26 cellular contexts compared by ENCODE assay signal in the genomic region with DNA sequence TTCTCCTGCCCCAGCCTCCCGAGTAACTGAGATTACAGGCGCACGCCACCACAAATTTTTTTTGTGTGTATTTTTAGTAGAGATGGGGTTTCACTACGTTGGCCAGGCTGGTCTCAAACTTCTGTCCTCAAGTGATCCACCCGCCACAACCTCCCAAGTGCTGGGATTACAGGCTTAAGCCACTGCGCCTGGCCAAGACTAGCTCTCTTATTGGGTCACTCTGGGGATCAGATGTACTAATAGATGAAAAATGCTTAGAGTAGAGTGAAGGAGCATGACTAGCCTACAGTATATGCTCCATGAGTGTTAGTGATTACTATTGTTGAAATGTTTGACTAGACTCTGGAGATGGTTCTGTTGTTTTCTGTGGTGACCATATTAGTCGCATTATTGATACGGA. TPM values are rescaled to one million over a fixed set of nuclear protein-coding genes. Genes with fewer than 3 reads are reported as not detected.
A peak's percentile ranks its signal among the peaks of the same experiment; 100 is the strongest.
DNase-seq lines count a peak whose midpoint lies in the region; ATAC-seq and TF ChIP-seq lines count a peak whose summit lies in the region.
"Had no signal": no experiment of that assay in that cellular context is flagged by ENCODE, and none has a peak within 500 bp of the region (broad histone marks: within the 10 kb centered on the region; RNA-seq: fewer than 3 reads in every experiment).

No MANE protein-coding gene starts in this region.

- H2BK120ac ChIP-seq in trophoblast cell (ENCODE audit: insufficient read depth, low read length, poor library complexity) = peak overlapping the region; percentile 6

- H3K79me2 ChIP-seq in trophoblast cell (ENCODE audit: control insufficient read depth, insufficient read depth, low read length, poor library complexity) = no peaks in the 10 kb centered on the region
- H3K79me2 ChIP-seq: parathyroid adenoma had no signal

- intact Hi-C loops in heart left ventricle (cut with DNase I) (loop anchor here in 1 of 10 donors (2.0 kb wide), 1 partner anchor 21 kb away; the partner anchor contains the start of gene RARB), left cardiac atrium (cut with DNase I) (no loop called here), upper lobe of right lung (cut with DNase I) (no loop called here)

- H3K27ac ChIP-seq in heart left ventricle (peak overlapping the region in 11 of 12 donors; percentile 41 to 73 (median 63)), trophoblast cell (ENCODE audit: low read depth, low read length) (peak overlapping the region; percentile 54), upper lobe of right lung (peak overlapping the region; percentile 49)
- H3K27ac ChIP-seq: C4-2B, parathyroid adenoma had no signal

- H2AK5ac ChIP-seq in trophoblast cell (ENCODE audit: low read length) = no peak overlapping the region

- H3K4me3 ChIP-seq in heart left ventricle = no peak overlapping the region
- no peak overlapping the region for H3K4me3 ChIP-seq in trophoblast cell (ENCODE audit: low read depth, low read length)
- H3K4me3 ChIP-seq in upper lobe of right lung = no peak overlapping the region
- H3K4me3 ChIP-seq: HAP-1, upper lobe of left lung had no signal

- ATAC-seq in heart left ventricle (no peak), left cardiac atrium (no peak), upper lobe of right lung (no peak), GM18517 (IDR thresholded peaks at IDR 0.05; ENCODE audit: unreplicated experiment) (no peak)
- ATAC-seq: activated CD8-positive, alpha-beta memory T cell treated with anti-CD3 and anti-CD28 coated beads, Interleukin-2, amount 10 ng/mL, durations not matched to agents 7 days and 5 days; activated naive CD8-positive, alpha-beta T cell treated with anti-CD3 and anti-CD28 coated beads, Interleukin-2, amount 50 U/mL, for 24 hours had no signal

- H3K4me1 ChIP-seq in heart left ventricle = peaks cover 0 to 66% (median 32%) of the 10 kb centered on the region in 12 donors
- peaks cover 4 to 22% of the 10 kb centered on the region in 2 experiments for H3K4me1 ChIP-seq in trophoblast cell (ENCODE audit: control insufficient read depth in 1 of 2, insufficient read depth in 2 of 2, low read length in 2 of 2)
- peaks cover 11% of the 10 kb centered on the region for H3K4me1 ChIP-seq in upper lobe of right lung

- no peak overlapping the region for H3K4me2 ChIP-seq in trophoblast cell (ENCODE audit: low read length)

- no peaks in the 10 kb centered on the region for H3K36me3 ChIP-seq in heart left ventricle
- H3K36me3 ChIP-seq in trophoblast cell (ENCODE audit: control insufficient read depth in 1 of 2, insufficient read depth in 2 of 2, low read length in 2 of 2) = no peaks in the 10 kb centered on the region
- no peaks in the 10 kb centered on the region for H3K36me3 ChIP-seq in upper lobe of right lung
- H3K36me3 ChIP-seq: HAP-1, upper lobe of left lung had no signal

- H4K91ac ChIP-seq in trophoblast cell (ENCODE audit: low read depth, low read length) = no peak overlapping the region

- no peak overlapping the region for H3K18ac ChIP-seq in trophoblast cell (ENCODE audit: low read length)

- H3K9ac ChIP-seq in trophoblast cell (ENCODE audit: low read length) = no peak overlapping the region
- H3K9ac ChIP-seq: parathyroid adenoma had no signal

- H2BK5ac ChIP-seq in trophoblast cell (ENCODE audit: low read depth, low read length, poor library complexity) = no peak overlapping the region

- H3K23ac ChIP-seq in trophoblast cell (ENCODE audit: low read length) = no peak overlapping the region

- no peak for DNase-seq in heart left ventricle
- DNase-seq in left cardiac atrium = no peak
- DNase-seq in iris pigment epithelial cell (ENCODE audit: low read depth) = peak; percentile 83
- DNase-seq in trophoblast cell = no peak
- DNase-seq in upper lobe of right lung = no peak
- DNase-seq in NCI-H510A treated with DMSO at 0.1 percent for 48 hours (lab: John Stamatoyannopoulos, UW) = no peak
- no peak for DNase-seq in NCI-H2107 treated with DMSO at 0.1 percent for 48 hours (lab: John Stamatoyannopoulos, UW; ENCODE audit: unreplicated experiment)
- DNase-seq: activated CD8-positive, alpha-beta memory T cell treated with anti-CD3 and anti-CD28 coated beads, Interleukin-2, amount 10 ng/mL, durations not matched to agents 7 days and 5 days; activated naive CD8-positive, alpha-beta T cell treated with anti-CD3 and anti-CD28 coated beads, Interleukin-2, amount 50 U/mL, for 24 hours; activated T-cell treated with anti-CD3 and anti-CD28 coated beads, Interleukin-2, amount 50 U/mL, for 48 hours; Caco-2; dermis blood vessel endothelial cell; DMS53; endodermal cell; foreskin fibroblast; Karpas-422; kidney glomerular epithelial cell; mammary epithelial cell; NCI-H1436; stimulated activated CD4-positive, alpha-beta T cell treated with anti-CD3 and anti-CD28 coated beads, Interleukin-4, amount 100 ng/mL, for 24 hours; T-helper 1 cell had no signal

- TF ChIP-seq CTCF in heart left ventricle (IDR thresholded peaks at IDR 0.05) (no peak), upper lobe of right lung (IDR thresholded peaks at IDR 0.05) (no peak)

- H3K27me3 ChIP-seq in heart left ventricle (no peaks in the 10 kb centered on the region), trophoblast cell (ENCODE audit: insufficient read depth, low read length) (no peaks in the 10 kb centered on the region), upper lobe of right lung (no peaks in the 10 kb centered on the region)
- H3K27me3 ChIP-seq: upper lobe of left lung had no signal

- H2AFZ ChIP-seq in trophoblast cell (ENCODE audit: insufficient read depth, low read length, poor library complexity) = no peak overlapping the region

- H3K9me3 ChIP-seq in heart left ventricle (no peaks in the 10 kb centered on the region), trophoblast cell (ENCODE audit: insufficient read depth, low read depth, low read length) (no peaks in the 10 kb centered on the region), upper lobe of right lung (no peaks in the 10 kb centered on the region)
- H3K9me3 ChIP-seq: Caco-2, HAP-1, upper lobe of left lung had no signal

- H3K79me1 ChIP-seq in trophoblast cell (ENCODE audit: low read length) = peaks cover 28% of the 10 kb centered on the region

- TF ChIP-seq POLR2A in heart left ventricle (IDR thresholded peaks at IDR 0.05) = no peak

- no peak overlapping the region for H2BK12ac ChIP-seq in trophoblast cell (ENCODE audit: low read length)

- H4K8ac ChIP-seq in trophoblast cell (ENCODE audit: low read depth, low read length) = no peak overlapping the region

- no peak overlapping the region for H4K12ac ChIP-seq in trophoblast cell (ENCODE audit: low read depth, low read length)

- WGBS in heart left ventricle, 4 donors = 84 to 93% (median 89%) methylated on average over 8 of the region's 8 CpGs
- WGBS in trophoblast cell (ENCODE audit: extremely low coverage, insufficient coverage, insufficient read length) = no CpG with 5 or more reads among the region's 8 CpGs

- no peak overlapping the region for H3K4ac ChIP-seq in trophoblast cell (ENCODE audit: low read depth, low read length)

- H3K14ac ChIP-seq in trophoblast cell (ENCODE audit: low read length) = no peak overlapping the region

RNA-seq across cellular contexts. Expression of gene RARB, which starts 21.8 kb away (rescaled TPM):
- total RNA-seq in heart left ventricle (10 to 100 TPM; 11.3 to 21.0 (median 17.3) TPM), left cardiac atrium (10 to 100 TPM; 12.1 to 24.1 TPM), upper lobe of right lung (5.8 TPM)
- polyA plus RNA-seq in heart left ventricle = 1 to 10 TPM; 4.3 to 6.9 TPM
- polyA plus RNA-seq in trophoblast cell (2013) = 7.2 and 7.4 TPM in 2 replicates
- total RNA-seq: activated CD8-positive, alpha-beta memory T cell treated with anti-CD3 and anti-CD28 coated beads, Interleukin-2, amount 10 ng/mL, durations not matched to agents 7 days and 5 days had no signal
